Comparison of ENCODE assay signal across 15 cellular contexts in genomic region chr11:76604652-76605241, GRCh38.
DNase-seq lines count a peak whose midpoint lies in the region; ATAC-seq, FAIRE-seq and TF ChIP-seq lines count a peak whose summit lies in the region.
"Had no signal": no experiment of that assay in that cellular context is flagged by ENCODE, and none has a peak within 500 bp of the region (broad histone marks: within the 10 kb centered on the region; RNA-seq: fewer than 3 reads in every experiment).

No MANE protein-coding gene starts in this region.

- in situ Hi-C loops in HepG2 (cut with HindIII; ENCODE audit: extremely low pct_ligation_motif_present, low pct_unique_long_range_greater_than_20kb) = no loop called here

- H3K9me3 ChIP-seq in colonic mucosa (no peaks in the 10 kb centered on the region), HepG2 (ENCODE audit: low read length) (no peaks in the 10 kb centered on the region)
- H3K9me3 ChIP-seq: mucosa of descending colon had no signal

- H2AFZ ChIP-seq in HepG2 (ENCODE audit: low read length) = no peak overlapping the region

- ATAC-seq in HepG2 = peak; percentile 34; the same call in 1 of the 3 replicates
- no peak for ATAC-seq in stimulated activated naive B cell treated with anti-CD40 and anti-IgM and Interleukin-4, amounts not matched to agents 10 μg/mL and 1 μg/mL and 100 μg/mL, for 72 hours (replicated peaks)

- H3K27ac Mint-ChIP-seq in stimulated activated naive B cell treated with anti-CD40 and anti-IgM and Interleukin-4, amounts not matched to agents 10 μg/mL and 1 μg/mL and 100 μg/mL, for 72 hours = peak overlapping the region; percentile 44
- H3K27ac Mint-ChIP-seq: activated naive CD8-positive, alpha-beta T cell treated with anti-CD3 and anti-CD28 coated beads for 36 hours had no signal

- CTCF ChIA-PET in HepG2 (lab: Yijun Ruan, JAX; ENCODE audit: low intra/inter-chr PET ratio, low total read pairs) = no interaction called here

- WGBS in HepG2 (ENCODE audit: low lambda C conversion rate) = 31% methylated on average over 1 of the region's 8 CpGs

- peaks cover 18 to 27% of the 10 kb centered on the region in 2 donors for H3K36me3 Mint-ChIP-seq in stimulated activated naive B cell treated with anti-CD40 and anti-IgM and Interleukin-4, amounts not matched to agents 10 μg/mL and 1 μg/mL and 100 μg/mL, for 72 hours
- H3K36me3 Mint-ChIP-seq: activated naive CD8-positive, alpha-beta T cell treated with anti-CD3 and anti-CD28 coated beads for 36 hours had no signal

- H3K4me2 ChIP-seq in HepG2 (ENCODE audit: low read depth, low read length) = no peak overlapping the region

- peaks cover 0 to 22% of the 10 kb centered on the region in 2 donors for H3K27me3 Mint-ChIP-seq in stimulated activated naive B cell treated with anti-CD40 and anti-IgM and Interleukin-4, amounts not matched to agents 10 μg/mL and 1 μg/mL and 100 μg/mL, for 72 hours
- H3K27me3 Mint-ChIP-seq: activated naive CD8-positive, alpha-beta T cell treated with anti-CD3 and anti-CD28 coated beads for 36 hours had no signal

- no peak overlapping the region for H3K4me3 Mint-ChIP-seq in stimulated activated naive B cell treated with anti-CD40 and anti-IgM and Interleukin-4, amounts not matched to agents 10 μg/mL and 1 μg/mL and 100 μg/mL, for 72 hours
- H3K4me3 Mint-ChIP-seq: activated naive CD8-positive, alpha-beta T cell treated with anti-CD3 and anti-CD28 coated beads for 36 hours had no signal

- no peaks in the 10 kb centered on the region for H4K20me1 ChIP-seq in HepG2 (ENCODE audit: insufficient read depth, low read length)

- H3K9ac ChIP-seq in colonic mucosa (ENCODE audit: low read depth in 2 of 2, low read length in 2 of 2) (no peak overlapping the region), HepG2 (ENCODE audit: insufficient read depth, low read depth, low read length) (no peak overlapping the region)

- BruUV-seq in HepG2 (replicated peaks; lab: Mats Ljungman, UMichigan) = no TSS peak

- no peak for TF ChIP-seq RAD21 in HepG2 (CRISPR knock-in tag; IDR thresholded peaks at IDR 0.05)

- peaks cover 23 to 45% of the 10 kb centered on the region in 2 donors for H3K4me1 Mint-ChIP-seq in stimulated activated naive B cell treated with anti-CD40 and anti-IgM and Interleukin-4, amounts not matched to agents 10 μg/mL and 1 μg/mL and 100 μg/mL, for 72 hours
- H3K4me1 Mint-ChIP-seq: activated naive CD8-positive, alpha-beta T cell treated with anti-CD3 and anti-CD28 coated beads for 36 hours had no signal

- H3K36me3 ChIP-seq in colonic mucosa (no peaks in the 10 kb centered on the region), HepG2 (replicated peaks in 1 of 2; ENCODE audit: control insufficient read depth in 1 of 2, insufficient read depth in 2 of 2, low read length in 2 of 2) (no peaks in the 10 kb centered on the region)

- TF ChIP-seq POLR2A in HepG2 (IDR thresholded peaks at IDR 0.05; ENCODE audit: insufficient read depth in 1 of 2, low read depth in 2 of 2, low read length in 2 of 2) = no peak

- no peaks in the 10 kb centered on the region for H3K79me2 ChIP-seq in HepG2 (ENCODE audit: insufficient read depth, low read length)

- H3K27me3 ChIP-seq in colonic mucosa = no peaks in the 10 kb centered on the region
- H3K27me3 ChIP-seq in HepG2 (ENCODE audit: control insufficient read depth in 1 of 2, insufficient read depth in 2 of 2, low read length in 2 of 2) = peaks cover 4 to 31% of the 10 kb centered on the region in 2 experiments

- peak overlapping the region; percentile 54 for H3K27ac ChIP-seq in colonic mucosa
- no peak overlapping the region for H3K27ac ChIP-seq in HepG2 (ENCODE audit: extremely low read length, insufficient read depth, low read length)
- H3K27ac ChIP-seq: RWPE1 had no signal

- H3K4me1 ChIP-seq in colonic mucosa (peaks cover 11% of the 10 kb centered on the region), HepG2 (ENCODE audit: insufficient read depth, low read length) (no peaks in the 10 kb centered on the region)

- TF ChIP-seq CTCF in colonic mucosa (IDR thresholded peaks at IDR 0.05) (no peak), HepG2 (CRISPR knock-in tag; IDR thresholded peaks at IDR 0.05) (no peak)

- DNase-seq in HT1080 (ENCODE audit: low read depth) (peak; percentile 43), colonic mucosa (peak; percentile 63), HepG2 (ENCODE audit: low spot score) (no peak), GM19239 (ENCODE audit: insufficient read length, low spot score) (no peak), HTR-8/SVneo (ENCODE audit: insufficient read length, low spot score) (no peak), NCI-H1105 (lab: John Stamatoyannopoulos, UW) (no peak)
- DNase-seq in stimulated activated naive B cell treated with anti-CD40 and anti-IgM and Interleukin-4, amounts not matched to agents 10 μg/mL and 1 μg/mL and 100 μg/mL, for 72 hours = no peak
- no peak for DNase-seq in stimulated activated CD4-positive, alpha-beta T cell treated with anti-CD3 and anti-CD28 coated beads, Interleukin-4, amount 100 ng/mL, for 24 hours
- DNase-seq: activated CD4-positive, CD25-positive, alpha-beta regulatory T cell; activated naive CD8-positive, alpha-beta T cell treated with anti-CD3 and anti-CD28 coated beads for 36 hours; DMS53; NCI-H1930 had no signal

- H3K4me3 ChIP-seq in colonic mucosa (no peak overlapping the region), HepG2 (replicated peaks in 1 of 3; ENCODE audit: insufficient read depth in 1 of 3, low read depth in 2 of 3, low read length in 3 of 3) (no peak overlapping the region)
- H3K4me3 ChIP-seq: mucosa of descending colon had no signal

- H3K9me3 Mint-ChIP-seq in stimulated activated naive B cell treated with anti-CD40 and anti-IgM and Interleukin-4, amounts not matched to agents 10 μg/mL and 1 μg/mL and 100 μg/mL, for 72 hours = peaks cover 0 to 2% of the 10 kb centered on the region in 2 donors
- H3K9me3 Mint-ChIP-seq: activated naive CD8-positive, alpha-beta T cell treated with anti-CD3 and anti-CD28 coated beads for 36 hours had no signal

- intact Hi-C loops in colonic mucosa (cut with DNase I) (no loop called here), HepG2 (cut with micrococcal nuclease; ENCODE audit: unreplicated experiment) (no loop called here)

- FAIRE-seq in HepG2 (lab: Jason Lieb, UNC) (no peak), GM19239 (lab: Jason Lieb, UNC) (no peak), HTR-8/SVneo (lab: Jason Lieb, UNC) (no peak)
- FAIRE-seq: frontal cortex had no signal

- TF ChIP-seq EP300 in HepG2 (IDR thresholded peaks at IDR 0.05; ENCODE audit: low read depth in 2 of 2, low read length in 2 of 2) = no peak
- TF ChIP-seq EP300 in HepG2 (CRISPR knock-in tag; IDR thresholded peaks at IDR 0.05; ENCODE audit: borderline replicate concordance) = no peak

- POLR2A ChIA-PET in HepG2 (lab: Yijun Ruan, JAX) = no interaction called here

TF ChIP-seq in HepG2, 621 proteins besides CTCF, POLR2A, EP300 and RAD21:
- TF ChIP-seq SMARCE1 (IDR thresholded peaks at IDR 0.05; ENCODE audit: borderline replicate concordance) (no peak), ESRRA (CRISPR knock-in tag; IDR thresholded peaks at IDR 0.05; ENCODE audit: low read depth) (0 out of 2 replicates have a peak, but pooled peaks have one; percentile 21)
TF ChIP-seq in HepG2: peak in this region for 1.

Comparison
In these comparisons a context has a peak if more than half of its experiments do, and no peak if none do; other contexts are left out.
1. DNase-seq: peak in HT1080 (single experiment) and colonic mucosa (single experiment); none in HepG2 (single experiment), stimulated activated naive B cell treated with anti-CD40 and anti-IgM and Interleukin-4, amounts not matched to agents 10 μg/mL and 1 μg/mL and 100 μg/mL, for 72 hours (single experiment), GM19239 (single experiment), stimulated activated CD4-positive, alpha-beta T cell treated with anti-CD3 and anti-CD28 coated beads, Interleukin-4, amount 100 ng/mL, for 24 hours (single experiment), HTR-8/SVneo (single experiment) and NCI-H1105 (single experiment).